Comparison of ENCODE assay signal across 22 cellular contexts in genomic region chr5:79893485-79893884, GRCh38.
"Had no signal": no experiment of that assay in that cellular context is flagged by ENCODE, and none has a peak within 500 bp of the region (broad histone marks: within the 10 kb centered on the region; RNA-seq: fewer than 3 reads in every experiment).

No MANE protein-coding gene starts in this region.

- H3K36me3 ChIP-seq: esophagus muscularis mucosa, gastroesophageal sphincter, heart left ventricle, left lung, lower lobe of right lung had no signal

- ATAC-seq: foreskin keratinocyte, gastroesophageal sphincter, heart left ventricle, left cardiac atrium, left lung, left ventricle myocardium superior, lower lobe of right lung, mucosa of descending colon had no signal

- H3K4me3 ChIP-seq: coronary artery, dorsolateral prefrontal cortex, esophagus muscularis mucosa, gastroesophageal sphincter, heart left ventricle, left lung, lower lobe of right lung, mucosa of descending colon had no signal

- FAIRE-seq: colon, endothelial cell of umbilical vein, frontal cortex, islet of Langerhans, keratinocyte had no signal

- H3K4me1 ChIP-seq: esophagus muscularis mucosa, foreskin keratinocyte, gastroesophageal sphincter, heart left ventricle, left lung, lower lobe of right lung had no signal

- H3K27ac ChIP-seq: coronary artery, dorsolateral prefrontal cortex, esophagus muscularis mucosa, foreskin keratinocyte, gastroesophageal sphincter, heart left ventricle, left lung, lower lobe of right lung had no signal

- DNase-seq: dermis blood vessel endothelial cell; dorsolateral prefrontal cortex; effector CD4-positive, alpha-beta T cell; effector memory CD4-positive, alpha-beta T cell; foreskin keratinocyte; heart left ventricle; hippocampal formation; left cardiac atrium; left lung; left ventricle myocardium superior; lower lobe of right lung; mesenchymal stem cell; mucosa of descending colon; naive B cell had no signal

- H3K9me3 ChIP-seq: heart left ventricle, left lung, lower lobe of right lung, mucosa of descending colon had no signal
